ENCODE assay signal across 8 cellular contexts in genomic region chr9:93577940-93578682, GRCh38. TPM values are rescaled to one million over a fixed set of nuclear protein-coding genes. Genes with fewer than 3 reads are reported as not detected.
A peak's percentile ranks its signal among the peaks of the same experiment; 100 is the strongest.
DNase-seq lines count a peak whose midpoint lies in the region; ATAC-seq, FAIRE-seq and TF ChIP-seq lines count a peak whose summit lies in the region.

No MANE protein-coding gene starts in this region.

- H3K9me3 ChIP-seq in SJSA1 (replicated peaks) (no peaks in the 10 kb centered on the region), esophagus muscularis mucosa (no peaks in the 10 kb centered on the region), pancreas (no peaks in the 10 kb centered on the region)

- no peaks in the 10 kb centered on the region for H3K36me3 ChIP-seq in SJSA1
- no peaks in the 10 kb centered on the region for H3K36me3 ChIP-seq in esophagus muscularis mucosa
- H3K36me3 ChIP-seq in pancreas, result no peaks in the 10 kb centered on the region

- DNase-seq in ELR (ENCODE audit: low read depth), result peak; percentile 13
- peak; percentile 15 to 29 for DNase-seq in SJSA1 (ENCODE audit: low read depth in 1 of 2, low spot score in 2 of 2)
- peak; percentile 91 for DNase-seq in esophagus muscularis mucosa (ENCODE audit: extremely low spot score)
- peak in 1 of 6 donors; percentile 23 for DNase-seq in pancreas
- DNase-seq in NCI-H1417 treated with DMSO at 0.1 percent for 48 hours (lab: John Stamatoyannopoulos, UW), result no peak
- no peak for DNase-seq in stimulated activated CD4-positive, alpha-beta T cell treated with anti-CD3 and anti-CD28 coated beads, Interleukin-4, amount 100 ng/mL, for 4 hours
- no peak for DNase-seq in NCI-H1930 (lab: John Stamatoyannopoulos, UW)
- no peak for DNase-seq in SIG-M5 (lab: John Stamatoyannopoulos, UW)

- H3K27ac ChIP-seq in SJSA1 (no peak overlapping the region), esophagus muscularis mucosa (replicated peaks in 1 of 4) (peak overlapping the region; percentile 92 to 97 (median 94)), pancreas (peak overlapping the region; percentile 78 to 83 (median 80))

- no peak for TF ChIP-seq POLR2A in esophagus muscularis mucosa (IDR thresholded peaks at IDR 0.05; ENCODE audit: low read depth)

- 65% methylated on average over 4 of the region's 14 CpGs for WGBS in esophagus muscularis mucosa
- WGBS in pancreas, 2 donors, result 14 to 24% methylated on average over 14 of the region's 14 CpGs

- H3K4me3 ChIP-seq in SJSA1 (peak overlapping the region; percentile 79), esophagus muscularis mucosa (peak overlapping the region; percentile 84 to 96 (median 91)), pancreas (peak overlapping the region in 3 of 4 donors; percentile 77 to 85 (median 77))

- FAIRE-seq in pancreas (lab: Jason Lieb, UNC), result no peak

- TF ChIP-seq CTCF in esophagus muscularis mucosa (IDR thresholded peaks at IDR 0.05) (no peak), pancreas (IDR thresholded peaks at IDR 0.05) (no peak)

- no peaks in the 10 kb centered on the region for H3K27me3 ChIP-seq in SJSA1 (replicated peaks)
- no peaks in the 10 kb centered on the region for H3K27me3 ChIP-seq in esophagus muscularis mucosa
- no peaks in the 10 kb centered on the region for H3K27me3 ChIP-seq in pancreas

- intact Hi-C loops in esophagus muscularis mucosa (cut with DNase I), result loop anchor here (10.0 kb wide), 1 partner anchor 413 kb away; no protein-coding TSS in a partner anchor
- intact Hi-C loops in pancreas (cut with DNase I), result no loop called here

- H3K4me1 ChIP-seq in SJSA1 (replicated peaks) (peaks cover 21% of the 10 kb centered on the region), esophagus muscularis mucosa (peaks cover 63 to 77% (median 70%) of the 10 kb centered on the region in 4 donors), pancreas (peaks cover 37 to 50% (median 40%) of the 10 kb centered on the region in 3 donors)

- peak in 2 of 4 donors; percentile 2 for ATAC-seq in pancreas

- no peak for TF ChIP-seq EP300 in esophagus muscularis mucosa (IDR thresholded peaks at IDR 0.05)

RNA-seq across cellular contexts. Expression of gene PHF2, which starts 1.7 kb away (rescaled TPM):
- total RNA-seq in SJSA1 (2014; rRNA removed; shearing (Covaris generic)), result 14.3 and 19.9 TPM in 2 replicates
- total RNA-seq in esophagus muscularis mucosa (10 to 100 TPM; 35.7 to 53.5 (median 43.2) TPM), pancreas (10 to 100 TPM; 10.8 to 16.7 (median 11.9) TPM)
- polyA plus RNA-seq in pancreas, result 10 to 100 TPM; 17.8 to 24.8 TPM

Comparison
In these comparisons a context has a peak if more than half of its experiments do, and no peak if none do; other contexts are left out.
1. DNase-seq: peak in ELR (single experiment), SJSA1 (2 of 2) and esophagus muscularis mucosa (single experiment); none in NCI-H1417 treated with DMSO at 0.1 percent for 48 hours (single experiment), stimulated activated CD4-positive, alpha-beta T cell treated with anti-CD3 and anti-CD28 coated beads, Interleukin-4, amount 100 ng/mL, for 4 hours (0 of 2), NCI-H1930 (0 of 2) and SIG-M5 (single experiment).
2. Peak in every context shown above with its lines, with median percentiles within 50 percentile points of each other: H3K4me3 ChIP-seq.